ENCODE assay signal across 24 cellular contexts in the genomic region with DNA sequence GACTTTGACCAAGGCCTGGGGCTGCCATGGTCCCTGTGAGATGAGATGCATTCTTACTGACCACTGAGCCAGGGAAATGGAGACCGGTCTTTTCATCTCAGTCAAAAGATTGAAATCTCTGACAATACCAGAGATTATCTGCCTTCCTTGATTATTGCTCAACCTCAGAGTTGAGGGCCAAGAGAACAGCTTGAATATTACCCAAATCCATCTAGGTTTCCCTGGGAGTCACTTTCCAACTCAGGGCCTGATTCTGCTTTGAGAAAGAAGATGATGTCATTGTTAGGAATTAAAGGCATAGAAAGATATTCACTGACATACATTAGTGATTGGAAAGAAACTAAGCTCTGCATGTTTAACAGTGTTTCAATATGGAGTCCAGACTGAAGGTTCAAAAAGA.
DNase-seq lines count a peak whose midpoint lies in the region; ATAC-seq and TF ChIP-seq lines count a peak whose summit lies in the region.
"Had no signal": no experiment of that assay in that cellular context is flagged by ENCODE, and none has a peak within 500 bp of the region (broad histone marks: within the 10 kb centered on the region; RNA-seq: fewer than 3 reads in every experiment).

No MANE protein-coding gene starts in this region.

- POLR2A ChIA-PET in SK-N-SH (lab: Yijun Ruan, JAX): no interaction called here

- H3K27me3 ChIP-seq in SK-N-SH (ENCODE audit: insufficient read depth): no peaks in the 10 kb centered on the region
- H3K27me3 ChIP-seq in smooth muscle cell (ENCODE audit: low read depth): no peaks in the 10 kb centered on the region
- no peaks in the 10 kb centered on the region for H3K27me3 ChIP-seq in sigmoid colon
- H3K27me3 ChIP-seq: pancreas, spleen, tibial nerve had no signal

- H3K27ac ChIP-seq in SK-N-SH (ENCODE audit: low read depth in 2 of 2, low read length in 1 of 2): no peak overlapping the region
- H3K27ac ChIP-seq in smooth muscle cell (ENCODE audit: low read depth): no peak overlapping the region
- no peak overlapping the region for H3K27ac ChIP-seq in sigmoid colon
- H3K27ac ChIP-seq: 22Rv1, left ventricle myocardium inferior, pancreas, spleen, tibial nerve had no signal

- intact Hi-C loops in sigmoid colon (cut with DNase I): no loop called here

- H2AFZ ChIP-seq in SK-N-SH (ENCODE audit: low read depth) (no peak overlapping the region), smooth muscle cell (ENCODE audit: low read depth) (peak overlapping the region; percentile 45)

- H3K4me2 ChIP-seq in SK-N-SH (no peak overlapping the region), smooth muscle cell (peak overlapping the region; percentile 0)

- H3K9ac ChIP-seq in SK-N-SH: no peak overlapping the region
- no peak overlapping the region for H3K9ac ChIP-seq in smooth muscle cell (ENCODE audit: low read depth)

- CTCF ChIA-PET in SK-N-SH (lab: Yijun Ruan, JAX): interaction anchor here (1.1 kb wide), 1 partner anchor 21 kb away, joined by 5 read pairs; no protein-coding TSS in a partner anchor

- no peak for TF ChIP-seq RAD21 in SK-N-SH (IDR thresholded peaks at IDR 0.05; ENCODE audit: low read length)

- ATAC-seq in SK-N-SH treated with all-trans-retinoic acid at 6 μM for 48 hours (no peak), GM18907 (IDR thresholded peaks at IDR 0.05; ENCODE audit: unreplicated experiment) (no peak)
- ATAC-seq: activated naive CD8-positive, alpha-beta T cell treated with anti-CD3 and anti-CD28 coated beads, Interleukin-2, amount 50 U/mL, for 24 hours; effector memory CD8-positive, alpha-beta T cell; pancreas; stimulated activated memory B cell treated with anti-CD40 and anti-IgM and Interleukin-4, amounts not matched to agents 10 μg/mL and 1 μg/mL and 100 μg/mL, for 72 hours; T-helper 17 cell; WTC11 had no signal

- no peak for TF ChIP-seq POLR2A in sigmoid colon (IDR thresholded peaks at IDR 0.05)

- no peaks in the 10 kb centered on the region for H3K4me1 ChIP-seq in SK-N-SH (ENCODE audit: control insufficient read depth in 1 of 2, insufficient read depth in 2 of 2, low read depth in 1 of 2, low read length in 1 of 2)
- peaks cover under 1% of the 10 kb centered on the region for H3K4me1 ChIP-seq in smooth muscle cell (ENCODE audit: low read depth)
- H3K4me1 ChIP-seq in sigmoid colon: no peaks in the 10 kb centered on the region
- H3K4me1 ChIP-seq: left ventricle myocardium inferior, pancreas, spleen had no signal

- TF ChIP-seq CTCF in SK-N-SH (IDR thresholded peaks at IDR 0.05) (no peak), foreskin fibroblast (IDR thresholded peaks at IDR 0.05; ENCODE audit: low read depth, low read length) (no peak), smooth muscle cell (IDR thresholded peaks at IDR 0.05; ENCODE audit: borderline replicate concordance, insufficient read depth, poor library complexity, severe bottlenecking) (no peak), sigmoid colon (IDR thresholded peaks at IDR 0.05) (no peak), type B pancreatic cell (conservative IDR thresholded peaks at IDR 0.05) (no peak)

- H3K9me3 Mint-ChIP-seq in type B pancreatic cell: no peaks in the 10 kb centered on the region
- H3K9me3 Mint-ChIP-seq: activated naive CD8-positive, alpha-beta T cell treated with anti-CD3 and anti-CD28 coated beads, Interleukin-2, amount 50 U/mL, for 24 hours had no signal

- WGBS in SK-N-SH (ENCODE audit: low lambda C conversion rate): 100% methylated on average over 1 of the region's 1 CpG
- WGBS in smooth muscle cell (ENCODE audit: low lambda C conversion rate): 48% methylated on average over 1 of the region's 1 CpG
- WGBS in sigmoid colon, 2 donors: 87 to 89% methylated on average over 1 of the region's 1 CpG

- DNase-seq in SK-N-SH: no peak
- DNase-seq in astrocyte of the hippocampus (ENCODE audit: low read depth, low spot score): peak; percentile 7
- peak; percentile 68 to 82 for DNase-seq in foreskin fibroblast
- no peak for DNase-seq in smooth muscle cell (lab: John Stamatoyannopoulos, UW; ENCODE audit: unreplicated experiment)
- DNase-seq in sigmoid colon: no peak
- DNase-seq in type B pancreatic cell (ENCODE audit: extremely low spot score, unreplicated experiment): no peak
- DNase-seq: activated naive CD8-positive, alpha-beta T cell treated with anti-CD3 and anti-CD28 coated beads, Interleukin-2, amount 50 U/mL, for 24 hours; CD4-positive, alpha-beta memory T cell; cerebellar nuclear complex; DMS79 treated with DMSO at 0.1 percent for 48 hours; effector memory CD8-positive, alpha-beta T cell; left ventricle myocardium inferior; NCI-H1930; NCI-H510A; pancreas; SHP77 treated with DMSO at 0.1 percent for 48 hours; spleen; T-helper 17 cell had no signal

- no peaks in the 10 kb centered on the region for H3K9me2 ChIP-seq in SK-N-SH

- H3F3A ChIP-seq in SK-N-SH (replicated peaks; ENCODE audit: insufficient read depth): no peaks in the 10 kb centered on the region
- peaks cover 15% of the 10 kb centered on the region for H3F3A ChIP-seq in smooth muscle cell (ENCODE audit: low read depth)

- no peaks in the 10 kb centered on the region for H3K36me3 Mint-ChIP-seq in type B pancreatic cell
- H3K36me3 Mint-ChIP-seq: CD4-positive, alpha-beta memory T cell; stimulated activated memory B cell treated with anti-CD40 and anti-IgM and Interleukin-4, amounts not matched to agents 10 μg/mL and 1 μg/mL and 100 μg/mL, for 72 hours; WTC11 had no signal

- no peaks in the 10 kb centered on the region for H4K20me1 ChIP-seq in SK-N-SH (ENCODE audit: insufficient read depth)
- no peaks in the 10 kb centered on the region for H4K20me1 ChIP-seq in smooth muscle cell (ENCODE audit: low read depth)

- H3K9me3 ChIP-seq in SK-N-SH: no peaks in the 10 kb centered on the region
- H3K9me3 ChIP-seq in smooth muscle cell (replicated peaks; ENCODE audit: low read depth): no peaks in the 10 kb centered on the region
- no peaks in the 10 kb centered on the region for H3K9me3 ChIP-seq in sigmoid colon
- H3K9me3 ChIP-seq: left ventricle myocardium inferior, pancreas, spleen, tibial nerve had no signal

- H3K79me2 ChIP-seq in SK-N-SH (ENCODE audit: insufficient read depth) (no peaks in the 10 kb centered on the region), smooth muscle cell (ENCODE audit: low read depth) (no peaks in the 10 kb centered on the region)

- H3K4me3 Mint-ChIP-seq in type B pancreatic cell: no peak overlapping the region
- H3K4me3 Mint-ChIP-seq: activated naive CD8-positive, alpha-beta T cell treated with anti-CD3 and anti-CD28 coated beads, Interleukin-2, amount 50 U/mL, for 24 hours; CD4-positive, alpha-beta memory T cell; effector memory CD8-positive, alpha-beta T cell; stimulated activated memory B cell treated with anti-CD40 and anti-IgM and Interleukin-4, amounts not matched to agents 10 μg/mL and 1 μg/mL and 100 μg/mL, for 72 hours; T-helper 17 cell; WTC11 had no signal

- no peaks in the 10 kb centered on the region for H3K27me3 Mint-ChIP-seq in type B pancreatic cell
- H3K27me3 Mint-ChIP-seq: activated naive CD8-positive, alpha-beta T cell treated with anti-CD3 and anti-CD28 coated beads, Interleukin-2, amount 50 U/mL, for 24 hours; effector memory CD8-positive, alpha-beta T cell; stimulated activated memory B cell treated with anti-CD40 and anti-IgM and Interleukin-4, amounts not matched to agents 10 μg/mL and 1 μg/mL and 100 μg/mL, for 72 hours; T-helper 17 cell had no signal

- no peak overlapping the region for H3K27ac Mint-ChIP-seq in type B pancreatic cell
- H3K27ac Mint-ChIP-seq: activated naive CD8-positive, alpha-beta T cell treated with anti-CD3 and anti-CD28 coated beads, Interleukin-2, amount 50 U/mL, for 24 hours; CD4-positive, alpha-beta memory T cell; effector memory CD8-positive, alpha-beta T cell; stimulated activated memory B cell treated with anti-CD40 and anti-IgM and Interleukin-4, amounts not matched to agents 10 μg/mL and 1 μg/mL and 100 μg/mL, for 72 hours; T-helper 17 cell; WTC11 had no signal

- H3K4me1 Mint-ChIP-seq in type B pancreatic cell (ENCODE audit: unreplicated experiment): peaks cover 46% of the 10 kb centered on the region
- H3K4me1 Mint-ChIP-seq: activated naive CD8-positive, alpha-beta T cell treated with anti-CD3 and anti-CD28 coated beads, Interleukin-2, amount 50 U/mL, for 24 hours; CD4-positive, alpha-beta memory T cell; stimulated activated memory B cell treated with anti-CD40 and anti-IgM and Interleukin-4, amounts not matched to agents 10 μg/mL and 1 μg/mL and 100 μg/mL, for 72 hours; T-helper 17 cell had no signal

- H3K36me3 ChIP-seq in SK-N-SH (replicated peaks in 1 of 2; ENCODE audit: control insufficient read depth in 1 of 2, insufficient read depth in 2 of 2, low read length in 1 of 2): no peaks in the 10 kb centered on the region
- no peaks in the 10 kb centered on the region for H3K36me3 ChIP-seq in smooth muscle cell (ENCODE audit: low read depth)
- H3K36me3 ChIP-seq in sigmoid colon: no peaks in the 10 kb centered on the region
- H3K36me3 ChIP-seq: left ventricle myocardium inferior, pancreas, spleen, tibial nerve had no signal

- no peak overlapping the region for H3K4me3 ChIP-seq in SK-N-SH (ENCODE audit: low read depth in 2 of 2, low read length in 1 of 2)
- no peak overlapping the region for H3K4me3 ChIP-seq in foreskin fibroblast (ENCODE audit: low read depth in 1 of 2, low read length in 2 of 2)
- no peak overlapping the region for H3K4me3 ChIP-seq in smooth muscle cell
- no peak overlapping the region for H3K4me3 ChIP-seq in sigmoid colon
- H3K4me3 ChIP-seq: left ventricle myocardium inferior, pancreas, spleen, tibial nerve had no signal

- TF ChIP-seq EP300 in SK-N-SH (IDR thresholded peaks at IDR 0.05; ENCODE audit: borderline replicate concordance in 1 of 2, low read depth in 1 of 2, low read length in 1 of 2): no peak
- TF ChIP-seq EP300 in sigmoid colon (IDR thresholded peaks at IDR 0.05): no peak

TF ChIP-seq in SK-N-SH treated with all-trans-retinoic acid at 6 μM for 48 hours, 23 proteins besides CTCF, POLR2A, EP300 and RAD21:
- TF ChIP-seq ZNF8 (CRISPR knock-in tag; IDR thresholded peaks at IDR 0.05): no peak
- TF ChIP-seq SNAI2 (CRISPR knock-in tag; IDR thresholded peaks at IDR 0.05): 0 out of 2 replicates have a peak, but pooled peaks have one; percentile 25
TF ChIP-seq in SK-N-SH treated with all-trans-retinoic acid at 6 μM for 48 hours: peak in this region for 1.

TF ChIP-seq in SK-N-SH, 30 proteins besides CTCF, POLR2A, EP300 and RAD21:
- no peak for TF ChIP-seq NFIC (IDR thresholded peaks at IDR 0.05; ENCODE audit: borderline replicate concordance)

Comparison
In these comparisons a context has a peak if more than half of its experiments do, and no peak if none do; other contexts are left out.
1. DNase-seq: peak in astrocyte of the hippocampus (single experiment) and foreskin fibroblast (2 of 2); none in SK-N-SH (single experiment), smooth muscle cell (single experiment), sigmoid colon (single experiment) and type B pancreatic cell (single experiment).